Comparison of ENCODE assay signal across 23 cellular contexts in the genomic region with DNA sequence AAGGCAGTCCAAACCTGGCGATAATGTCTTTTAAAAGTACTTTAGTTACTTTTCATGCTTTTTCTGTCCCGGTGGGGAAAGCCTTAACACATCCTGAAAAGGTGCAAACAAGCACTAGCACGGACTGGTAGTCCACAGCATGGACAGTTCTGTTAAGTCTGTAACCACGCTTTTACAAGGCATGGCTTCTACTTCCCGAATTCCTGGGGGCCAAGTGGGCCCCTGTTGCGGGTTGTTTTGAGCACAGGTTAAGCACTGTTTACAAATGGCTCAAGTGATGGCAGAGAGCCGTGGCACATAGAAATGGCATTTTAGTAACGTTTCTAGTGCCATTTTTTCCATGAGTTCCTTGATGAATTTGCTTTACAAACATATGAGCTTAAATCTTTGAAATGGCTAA.
"Had no signal": no experiment of that assay in that cellular context is flagged by ENCODE, and none has a peak within 500 bp of the region (broad histone marks: within the 10 kb centered on the region; RNA-seq: fewer than 3 reads in every experiment).

No MANE protein-coding gene starts in this region.

- H3K27ac Mint-ChIP-seq: activated CD4-positive, alpha-beta T cell treated with anti-CD3 and anti-CD28 coated beads for 36 hours; activated CD8-positive, alpha-beta T cell treated with anti-CD3 and anti-CD28 coated beads, Interleukin-2, amount 10 ng/mL, durations not matched to agents 7 days and 5 days; activated naive CD8-positive, alpha-beta T cell treated with anti-CD3 and anti-CD28 coated beads, Interleukin-2, amount 10 ng/mL, durations not matched to agents 7 days and 5 days; T-helper 17 cell had no signal

- H3K27me3 ChIP-seq: adrenal gland, MG63 had no signal

- H3K4me3 Mint-ChIP-seq: activated CD4-positive, alpha-beta T cell treated with anti-CD3 and anti-CD28 coated beads for 36 hours; activated CD8-positive, alpha-beta T cell treated with anti-CD3 and anti-CD28 coated beads, Interleukin-2, amount 10 ng/mL, durations not matched to agents 7 days and 5 days; activated naive CD8-positive, alpha-beta T cell treated with anti-CD3 and anti-CD28 coated beads, Interleukin-2, amount 10 ng/mL, durations not matched to agents 7 days and 5 days; central memory CD8-positive, alpha-beta T cell; T-helper 17 cell had no signal

- ATAC-seq: activated CD4-positive, alpha-beta T cell treated with anti-CD3 and anti-CD28 coated beads for 36 hours; activated CD8-positive, alpha-beta T cell treated with anti-CD3 and anti-CD28 coated beads, Interleukin-2, amount 10 ng/mL, durations not matched to agents 7 days and 5 days; T-helper 17 cell had no signal

- H3K27me3 Mint-ChIP-seq: activated CD4-positive, alpha-beta T cell treated with anti-CD3 and anti-CD28 coated beads for 36 hours; activated naive CD8-positive, alpha-beta T cell treated with anti-CD3 and anti-CD28 coated beads, Interleukin-2, amount 10 ng/mL, durations not matched to agents 7 days and 5 days; central memory CD8-positive, alpha-beta T cell; T-helper 17 cell had no signal

- H3K4me1 Mint-ChIP-seq: activated CD4-positive, alpha-beta T cell treated with anti-CD3 and anti-CD28 coated beads for 36 hours; activated naive CD8-positive, alpha-beta T cell treated with anti-CD3 and anti-CD28 coated beads, Interleukin-2, amount 10 ng/mL, durations not matched to agents 7 days and 5 days; central memory CD8-positive, alpha-beta T cell; T-helper 17 cell had no signal

- H3K36me3 ChIP-seq: adrenal gland, MG63 had no signal

- H3K4me3 ChIP-seq: adrenal gland, MG63, PC-9 had no signal

- DNase-seq: activated CD4-positive, alpha-beta T cell treated with anti-CD3 and anti-CD28 coated beads for 36 hours; activated CD4-positive, alpha-beta T cell treated with anti-CD3 and anti-CD28 coated beads, Interleukin-2, amount 50 U/mL, for 4 hours; activated CD8-positive, alpha-beta memory T cell treated with anti-CD3 and anti-CD28 coated beads, Interleukin-2, amount 50 U/mL, for 48 hours; activated CD8-positive, alpha-beta T cell treated with anti-CD3 and anti-CD28 coated beads, Interleukin-2, amount 10 ng/mL, durations not matched to agents 7 days and 5 days; activated naive CD4-positive, alpha-beta T cell treated with anti-CD3 and anti-CD28 coated beads, Interleukin-2, amount 50 U/mL, for 16 hours; activated naive CD8-positive, alpha-beta T cell treated with anti-CD3 and anti-CD28 coated beads, Interleukin-2, amount 10 ng/mL, durations not matched to agents 7 days and 5 days; activated T-cell treated with anti-CD3 and anti-CD28 coated beads, Interleukin-2, amount 50 U/mL, for 1 hour; adrenal gland; anterior cingulate cortex; MG63; MV-4-11; NCI-H1417 treated with DMSO at 0.1 percent for 48 hours; NCI-H1694; NCI-H2107; NCI-H2171 treated with DMSO at 0.1 percent for 48 hours; NCI-H226; NCI-H526; PC-9; SHP77 treated with DMSO at 0.1 percent for 48 hours; T-helper 17 cell; T-helper 9 cell had no signal

- H3K27ac ChIP-seq: adrenal gland, KMS-11, PC-9 had no signal
